ENCODE assay signal across 16 cellular contexts in the genomic region with DNA sequence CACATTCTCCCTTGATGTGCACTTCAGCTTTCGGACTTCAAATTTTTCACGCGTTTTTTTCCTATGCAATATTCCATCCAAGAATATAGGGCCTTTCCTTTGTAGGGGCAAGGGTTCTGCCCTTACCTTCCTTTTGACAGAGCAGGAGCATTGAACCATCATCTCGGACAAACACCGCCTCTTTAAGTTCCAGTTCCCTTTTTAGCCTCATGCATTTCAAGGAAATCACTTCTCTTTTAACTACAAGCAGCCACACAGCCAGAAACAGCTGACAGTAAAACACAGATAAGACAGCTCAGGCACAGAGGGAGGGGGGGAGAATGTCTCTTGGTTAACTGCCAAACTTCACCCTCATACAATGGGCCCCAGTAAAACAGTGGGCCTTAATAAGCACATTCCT.
A peak's percentile ranks its signal among the peaks of the same experiment; 100 is the strongest.
DNase-seq lines count a peak whose midpoint lies in the region; ATAC-seq, FAIRE-seq and TF ChIP-seq lines count a peak whose summit lies in the region.
"Had no signal": no experiment of that assay in that cellular context is flagged by ENCODE, and none has a peak within 500 bp of the region (broad histone marks: within the 10 kb centered on the region; RNA-seq: fewer than 3 reads in every experiment).

No MANE protein-coding gene starts in this region.

- H3K36me3 ChIP-seq in GM12878 (ENCODE audit: control insufficient read depth in 2 of 2, insufficient read depth in 2 of 2, low read length in 1 of 2) = no peaks in the 10 kb centered on the region
- H3K36me3 ChIP-seq: Peyer's patch had no signal

- H3K4me3 ChIP-seq in GM12878 = no peak overlapping the region
- H3K4me3 ChIP-seq: Peyer's patch had no signal

- SMC1A ChIA-PET in GM12878 (lab: Charles Lee; ENCODE audit: uncharacterized antibody, unreplicated experiment) = interaction anchor here (0.7 kb wide), 1 partner anchor 50 kb away, joined by 3 read pairs; no protein-coding TSS in a partner anchor

- no peak for TF ChIP-seq CTCF in GM12878 (IDR thresholded peaks at IDR 0.05 in 2 of 3, conservative IDR thresholded peaks at IDR 0.05 in 1 of 3; ENCODE audit: control insufficient read depth in 2 of 3, extremely low read depth in 1 of 3, insufficient read depth in 1 of 3, low read depth in 3 of 3, low read length in 3 of 3)

- in situ Hi-C loops in GM12878 (cut with MboI) = no loop called here

- TF ChIP-seq POLR2A in GM12878 (IDR thresholded peaks at IDR 0.05; ENCODE audit: low read depth, low read length) = no peak
- TF ChIP-seq POLR2A in GM12892 (IDR thresholded peaks at IDR 0.05; ENCODE audit: low read depth, low read length) = no peak

- H3K4me2 ChIP-seq in GM12878 (ENCODE audit: control insufficient read depth, insufficient read depth) = no peak overlapping the region

- CTCF ChIA-PET in GM12878 (lab: Yijun Ruan, JAX) = no interaction called here

- ATAC-seq in GM12878 (peak; percentile 36; the same call in 2 of the 3 replicates), HG03378 (IDR thresholded peaks at IDR 0.05; ENCODE audit: unreplicated experiment) (no peak)

- no peaks in the 10 kb centered on the region; the same call in 2 of the 3 replicates for H3K9me3 ChIP-seq in GM12878 (replicated peaks; ENCODE audit: control insufficient read depth, insufficient read depth, low read length)
- H3K9me3 ChIP-seq: Peyer's patch had no signal

- no peak overlapping the region for H3K9ac ChIP-seq in GM12878 (ENCODE audit: control insufficient read depth, insufficient read depth, low read length)

- no peak for TF ChIP-seq RAD21 in GM12878 (IDR thresholded peaks at IDR 0.05; ENCODE audit: insufficient read depth, low read depth, low read length)

- no peaks in the 10 kb centered on the region for H4K20me1 ChIP-seq in GM12878 (ENCODE audit: control insufficient read depth, insufficient read depth)

- POLR2A ChIA-PET in GM12878 (lab: Charles Lee) = no interaction called here

- H3K4me1 ChIP-seq in GM12878 (ENCODE audit: control insufficient read depth, insufficient read depth, low read length) = no peaks in the 10 kb centered on the region
- H3K4me1 ChIP-seq: Peyer's patch had no signal

- H3K79me2 ChIP-seq in GM12878 (ENCODE audit: control insufficient read depth, insufficient read depth, low read length) = no peaks in the 10 kb centered on the region

- DNase-seq in NOMO-1 treated with DMSO at 0.1 percent for 48 hours (lab: John Stamatoyannopoulos, UW; ENCODE audit: unreplicated experiment) (peak; percentile 10), NOMO-1 (lab: John Stamatoyannopoulos, UW; ENCODE audit: unreplicated experiment in 2 of 2) (no peak), OCI-M1 (lab: John Stamatoyannopoulos, UW) (peak; percentile 84), GM12878 (ENCODE audit: low read depth, low spot score) (no peak), GM12892 (ENCODE audit: insufficient read length) (no peak), NCI-H1105 treated with DMSO at 0.1 percent for 48 hours (lab: John Stamatoyannopoulos, UW) (no peak)
- no peak for DNase-seq in activated CD8-positive, alpha-beta memory T cell treated with anti-CD3 and anti-CD28 coated beads, Interleukin-2, amount 50 U/mL, for 4 hours
- DNase-seq: 8988T, IMR-90, NCI-H1048, NCI-H1694, NCI-H345, NCI-H69, Peyer's patch, Right ventricle myocardium superior had no signal

- FAIRE-seq in GM12878 (lab: Jason Lieb, UNC) (no peak), GM12892 (lab: Jason Lieb, UNC) (no peak)

- no peak for TF ChIP-seq EP300 in GM12878 (IDR thresholded peaks at IDR 0.05; ENCODE audit: borderline replicate concordance in 1 of 2, control insufficient read depth in 1 of 2, low read depth in 2 of 2, low read length in 2 of 2)

- WGBS in GM12878 (ENCODE audit: insufficient coverage, insufficient replicate concordance, low lambda C conversion rate, missing lambda C conversion rate) = 43% methylated on average over 5 of the region's 5 CpGs

- no peak overlapping the region for H2AFZ ChIP-seq in GM12878 (ENCODE audit: control insufficient read depth, low read depth, low read length)

- no peak overlapping the region for H3K27ac ChIP-seq in GM12878 (ENCODE audit: control insufficient read depth, insufficient read depth)
- H3K27ac ChIP-seq: Peyer's patch had no signal

- intact Hi-C loops in GM12878 (cut with micrococcal nuclease; ENCODE audit: unreplicated experiment) = no loop called here

- RAD21 ChIA-PET in GM12878 (lab: Charles Lee; ENCODE audit: unreplicated experiment) = no interaction called here

- no TSS peak for BruUV-seq in GM12878 (replicated peaks; lab: Mats Ljungman, UMichigan)

- no peaks in the 10 kb centered on the region for H3K27me3 ChIP-seq in GM12878 (replicated peaks in 1 of 2; ENCODE audit: control insufficient read depth in 2 of 2, insufficient read depth in 2 of 2, low read length in 1 of 2)
- H3K27me3 ChIP-seq: Peyer's patch had no signal

TF ChIP-seq in GM12878, 131 proteins besides CTCF, POLR2A, EP300 and RAD21:
- TF ChIP-seq EZH2 (IDR thresholded peaks at IDR 0.05; ENCODE audit: borderline replicate concordance, control insufficient read depth, low read depth, low read length) (no peak), ZBED1 (IDR thresholded peaks at IDR 0.05; ENCODE audit: borderline replicate concordance) (no peak), SPI1 (IDR thresholded peaks at IDR 0.05; ENCODE audit: borderline replicate concordance, insufficient read depth, low read depth, low read length) (peak; percentile 84), PAX5 (IDR thresholded peaks at IDR 0.05; ENCODE audit: borderline replicate concordance, low read depth, low read length) (no peak), SMAD1 (IDR thresholded peaks at IDR 0.05; ENCODE audit: low read depth, partially characterized antibody) (no peak), ZNF384 (IDR thresholded peaks at IDR 0.05; ENCODE audit: borderline replicate concordance, low read depth, low read length) (no peak)
- TF ChIP-seq, protein P1, sequence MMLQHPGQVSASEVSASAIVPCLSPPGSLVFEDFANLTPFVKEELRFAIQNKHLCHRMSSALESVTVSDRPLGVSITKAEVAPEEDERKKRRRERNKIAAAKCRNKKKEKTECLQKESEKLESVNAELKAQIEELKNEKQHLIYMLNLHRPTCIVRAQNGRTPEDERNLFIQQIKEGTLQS (IDR thresholded peaks at IDR 0.05; ENCODE audit: borderline replicate concordance, extremely low read depth, low read depth, low read length) = no peak

Comparison
In these comparisons a context has a peak if more than half of its experiments do, and no peak if none do; other contexts are left out.
1. DNase-seq: peak in NOMO-1 treated with DMSO at 0.1 percent for 48 hours (single experiment) and OCI-M1 (single experiment); none in NOMO-1 (0 of 2), GM12878 (single experiment), GM12892 (single experiment), NCI-H1105 treated with DMSO at 0.1 percent for 48 hours (single experiment) and activated CD8-positive, alpha-beta memory T cell treated with anti-CD3 and anti-CD28 coated beads, Interleukin-2, amount 50 U/mL, for 4 hours (single experiment).